In the genomic region with DNA sequence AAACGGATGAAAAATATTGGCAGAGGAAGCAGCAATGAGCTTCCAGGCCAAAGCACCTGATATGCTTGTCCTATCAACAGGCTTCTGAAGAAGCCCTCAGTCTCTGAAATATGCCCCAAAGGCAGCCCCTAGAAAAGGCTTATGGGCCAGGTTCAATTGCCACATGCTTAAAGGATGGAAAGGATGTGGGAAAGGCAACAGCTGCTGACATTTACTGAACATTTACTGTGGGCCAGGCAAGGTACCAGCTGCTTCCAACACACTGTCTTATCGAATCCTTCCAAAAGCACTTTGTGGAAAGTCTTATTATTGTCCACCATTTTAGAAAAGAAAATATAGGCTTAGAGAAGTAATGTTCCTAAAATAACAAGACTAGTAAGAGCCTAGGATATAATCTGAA, we compare ENCODE assay signal across 20 cellular contexts.
"Had no signal": no experiment of that assay in that cellular context is flagged by ENCODE, and none has a peak within 500 bp of the region (broad histone marks: within the 10 kb centered on the region; RNA-seq: fewer than 3 reads in every experiment).

No MANE protein-coding gene starts in this region.

- H3K9me3 ChIP-seq: esophagus muscularis mucosa, gastroesophageal sphincter, sigmoid colon, suprapubic skin, tibial artery, upper lobe of left lung had no signal

- H3K4me1 ChIP-seq: suprapubic skin, tibial artery had no signal

- H3K36me3 ChIP-seq: esophagus muscularis mucosa, gastroesophageal sphincter, sigmoid colon, suprapubic skin, tibial artery, upper lobe of left lung had no signal

- DNase-seq: effector memory CD8-positive, alpha-beta T cell; foreskin fibroblast; glutamatergic neuron; kidney; left colon; left ventricle myocardium superior; mesenchymal stem cell; naive thymus-derived CD8-positive, alpha-beta T cell; posterior cingulate gyrus; sigmoid colon; stimulated activated CD4-positive, alpha-beta T cell treated with anti-CD3 and anti-CD28 coated beads, Interleukin-2, amount 100 ng/mL, for 48 hours; stimulated activated naive CD8-positive, alpha-beta T cell treated with anti-CD3 and anti-CD28 coated beads, Interleukin-15, Interleukin-2, amounts not matched to agents 100 U/mL and 50 U/mL, for 24 hours; tibial artery; upper lobe of left lung had no signal

- H3K27me3 ChIP-seq: esophagus muscularis mucosa, gastroesophageal sphincter, sigmoid colon, suprapubic skin, tibial artery, upper lobe of left lung had no signal

- H3K4me3 ChIP-seq: esophagus muscularis mucosa, gastroesophageal sphincter, lung, sigmoid colon, smooth muscle cell, suprapubic skin, tibial artery, upper lobe of left lung had no signal

- H3K27ac ChIP-seq: epithelial cell of prostate, esophagus muscularis mucosa, gastroesophageal sphincter, sigmoid colon, suprapubic skin, tibial artery, upper lobe of left lung had no signal

- ATAC-seq: effector memory CD8-positive, alpha-beta T cell; gastroesophageal sphincter; left colon; left ventricle myocardium superior; naive thymus-derived CD8-positive, alpha-beta T cell; stimulated activated naive CD8-positive, alpha-beta T cell treated with anti-CD3 and anti-CD28 coated beads, Interleukin-15, Interleukin-2, amounts not matched to agents 100 U/mL and 50 U/mL, for 24 hours had no signal

- H3K4me2 ChIP-seq: smooth muscle cell had no signal
